ENCODE assay signal across 23 cellular contexts in the genomic region with DNA sequence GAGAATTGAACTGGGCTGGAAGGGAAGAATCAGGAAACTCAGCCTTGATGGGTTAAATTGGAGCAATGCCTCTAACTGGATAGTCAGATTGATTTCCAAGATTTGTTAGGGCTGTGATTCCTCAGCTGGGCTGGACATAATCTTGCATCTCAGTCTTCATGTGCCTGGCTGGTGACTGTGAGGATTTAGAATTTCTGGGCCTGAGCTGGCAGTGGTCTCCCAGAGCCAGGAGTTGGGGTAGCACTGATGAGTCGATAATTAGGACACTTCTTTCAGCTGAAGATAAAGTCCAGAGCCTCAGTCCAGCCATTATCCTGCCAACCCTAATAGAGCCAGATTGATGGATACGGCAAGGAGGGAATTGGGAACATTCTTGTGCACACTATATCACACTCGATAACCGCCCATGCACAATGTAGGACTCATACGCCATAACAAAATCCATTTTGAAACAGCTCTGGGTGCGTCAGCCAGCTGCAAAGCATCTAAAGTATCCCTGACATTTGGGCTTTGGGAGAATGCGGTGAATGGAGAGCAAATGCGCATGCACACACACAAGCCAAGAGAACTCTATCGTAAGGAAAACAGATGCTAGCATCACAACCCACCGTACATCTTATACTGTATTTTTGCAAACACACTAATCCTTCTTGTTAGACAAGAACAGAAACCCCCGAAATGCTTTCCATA.
DNase-seq lines count a peak whose midpoint lies in the region; ATAC-seq, FAIRE-seq and TF ChIP-seq lines count a peak whose summit lies in the region.
"Had no signal": no experiment of that assay in that cellular context is flagged by ENCODE, and none has a peak within 500 bp of the region (broad histone marks: within the 10 kb centered on the region; RNA-seq: fewer than 3 reads in every experiment).

No MANE protein-coding gene starts in this region.

- in situ Hi-C loops in HAP-1 (cut with MboI; ENCODE audit: low sequenced_read_pairs) = no loop called here

- TF ChIP-seq EP300 in sigmoid colon (IDR thresholded peaks at IDR 0.05) = peak in 1 of 4 donors; percentile 26

- no peak for TF ChIP-seq POLR2A in sigmoid colon (IDR thresholded peaks at IDR 0.05)
- no peak for TF ChIP-seq POLR2A in H54 (IDR thresholded peaks at IDR 0.05; ENCODE audit: low read depth, low read length)
- no peak for TF ChIP-seq POLR2A in GM18505 (IDR thresholded peaks at IDR 0.05; ENCODE audit: borderline replicate concordance, extremely low read depth, insufficient read depth, insufficient read length)

- TF ChIP-seq CTCF in cardiac fibroblast (IDR thresholded peaks at IDR 0.05; ENCODE audit: low read depth, low read length) = no peak
- no peak for TF ChIP-seq CTCF in sigmoid colon (IDR thresholded peaks at IDR 0.05)

- no peak for FAIRE-seq in H54 (lab: Jason Lieb, UNC)
- FAIRE-seq: bronchial epithelial cell, K562, TTC549 had no signal

- 78 to 91% methylated on average over 11 of the region's 11 CpGs for WGBS in sigmoid colon, 2 donors

- H3K27ac ChIP-seq in sigmoid colon = peak overlapping the region in 3 of 4 donors; percentile 55 to 68 (median 59)

- no peaks in the 10 kb centered on the region for H3K36me3 ChIP-seq in sigmoid colon
- H3K36me3 ChIP-seq in HAP-1 (replicated peaks) = no peaks in the 10 kb centered on the region
- H3K36me3 ChIP-seq: Peyer's patch had no signal

- H3K27me3 ChIP-seq in sigmoid colon (no peaks in the 10 kb centered on the region), HAP-1 (ENCODE audit: low read depth) (no peaks in the 10 kb centered on the region)
- H3K27me3 ChIP-seq: Peyer's patch had no signal

- ATAC-seq in left ventricle myocardium superior (peak; percentile 63), GM18505 (IDR thresholded peaks at IDR 0.05; ENCODE audit: unreplicated experiment) (no peak)
- ATAC-seq: K562; natural killer cell treated with Interleukin-12 subunit alpha and Interleukin-12 subunit beta and Interleukin-15 and Interleukin-18, amount 100 ng/mL, for 72 hours had no signal

- H3K9me3 ChIP-seq in sigmoid colon (no peaks in the 10 kb centered on the region), HAP-1 (no peaks in the 10 kb centered on the region)
- H3K9me3 ChIP-seq: Peyer's patch had no signal

- H3K4me3 ChIP-seq in cardiac fibroblast (replicated peaks in 1 of 2; ENCODE audit: low read depth in 2 of 2, low read length in 2 of 2) (no peak overlapping the region), sigmoid colon (no peak overlapping the region), HAP-1 (no peak overlapping the region)
- H3K4me3 ChIP-seq: K562, lung, Peyer's patch had no signal

- H3K4me1 ChIP-seq in sigmoid colon (peaks cover 0 to 24% (median 18%) of the 10 kb centered on the region in 4 donors), HAP-1 (no peaks in the 10 kb centered on the region)

- peak; percentile 52 for DNase-seq in EL
- peak; percentile 79 to 95 for DNase-seq in cardiac fibroblast (ENCODE audit: low read depth in 2 of 2)
- DNase-seq in left ventricle myocardium superior = peak; percentile 32
- peak; percentile 72 for DNase-seq in sigmoid colon
- no peak for DNase-seq in H54 (ENCODE audit: insufficient read length, low spot score)
- DNase-seq in SHP77 treated with DMSO at 0.1 percent for 48 hours (lab: John Stamatoyannopoulos, UW) = no peak
- no peak for DNase-seq in HAP-1 (ENCODE audit: low spot score in 2 of 2)
- DNase-seq: activated CD4-positive, alpha-beta T cell treated with anti-CD3 and anti-CD28 coated beads, Interleukin-2, amount 50 U/mL, for 1 hour; activated T-cell treated with anti-CD3 and anti-CD28 coated beads, Interleukin-2, amount 50 U/mL, for 24 hours; C1 segment of cervical spinal cord; effector memory CD4-positive, alpha-beta T cell; NCI-H1092 treated with DMSO at 0.1 percent for 48 hours; NCI-H2171; NCI-H82; Peyer's patch; retina; stimulated activated CD4-positive, alpha-beta T cell treated with anti-CD3 and anti-CD28 coated beads, Interleukin-1b, Interleukin-23, amount 100 ng/mL, for 48 hours had no signal

- intact Hi-C loops in left ventricle myocardium superior (cut with micrococcal nuclease) (no loop called here), sigmoid colon (cut with DNase I) (no loop called here)

Comparison
In these comparisons a context has a peak if more than half of its experiments do, and no peak if none do; other contexts are left out.
1. DNase-seq: peak in EL (single experiment), cardiac fibroblast (2 of 2), left ventricle myocardium superior (single experiment) and sigmoid colon (single experiment); none in H54 (single experiment), SHP77 treated with DMSO at 0.1 percent for 48 hours (single experiment) and HAP-1 (0 of 2).